In genomic region chr9:34072868-34073590, GRCh38 we compare ENCODE assay signal across 1 cellular context.
A peak's percentile ranks its signal among the peaks of the same experiment; 100 is the strongest.
TF ChIP-seq lines count a peak whose summit lies in the region.

No MANE protein-coding gene starts in this region.

TF ChIP-seq in liver, 16 proteins besides CTCF, POLR2A, EP300 and RAD21 (continued from another document):
- TF ChIP-seq ZBTB33 (IDR thresholded peaks at IDR 0.05) (no peak), RXRA (IDR thresholded peaks at IDR 0.05) (peak in 1 of 2 donors; percentile 80), GABPA (IDR thresholded peaks at IDR 0.05 in 1 of 2, conservative IDR thresholded peaks at IDR 0.05 in 1 of 2) (no peak), SP1 (IDR thresholded peaks at IDR 0.05) (peak; percentile 84)
TF ChIP-seq in liver: peak in this region for 8.
